18 cellular contexts compared by ENCODE assay signal in genomic region chr17:29866746-29867404, GRCh38.
"Had no signal": no experiment of that assay in that cellular context is flagged by ENCODE, and none has a peak within 500 bp of the region (broad histone marks: within the 10 kb centered on the region; RNA-seq: fewer than 3 reads in every experiment).

No MANE protein-coding gene starts in this region.

- FAIRE-seq: colon, endothelial cell of umbilical vein had no signal

- H3K36me3 ChIP-seq: adrenal gland, esophagus squamous epithelium had no signal

- H3K4me3 ChIP-seq: adrenal gland, esophagus squamous epithelium, lung had no signal

- H3K9me3 ChIP-seq: adrenal gland, esophagus squamous epithelium had no signal

- H3K27ac ChIP-seq: adrenal gland, esophagus squamous epithelium had no signal

- H3K27me3 ChIP-seq: adrenal gland, esophagus squamous epithelium had no signal

- ATAC-seq: activated CD8-positive, alpha-beta memory T cell treated with anti-CD3 and anti-CD28 coated beads, Interleukin-2, amount 10 ng/mL, durations not matched to agents 7 days and 5 days; stimulated activated effector memory CD8-positive, alpha-beta T cell treated with anti-CD3 and anti-CD28 coated beads, Interleukin-12 subunit alpha, Interleukin-12 subunit beta, amount 100 ng/mL, for 72 hours had no signal

- DNase-seq: activated CD4-positive, alpha-beta T cell treated with anti-CD3 and anti-CD28 coated beads for 1 hour; activated CD4-positive, alpha-beta T cell treated with anti-CD3 and anti-CD28 coated beads, Interleukin-2, amount 50 U/mL, for 48 hours; activated CD8-positive, alpha-beta memory T cell treated with anti-CD3 and anti-CD28 coated beads, Interleukin-2, amount 10 ng/mL, durations not matched to agents 7 days and 5 days; activated effector memory CD4-positive, alpha-beta T cell treated with Interleukin-2 at 50 U/mL for 16 hours; activated T-cell treated with anti-CD3 and anti-CD28 coated beads, Interleukin-2, amount 50 U/mL, for 24 hours; adrenal gland; caudate nucleus; effector CD4-positive, alpha-beta T cell; esophagus squamous epithelium; hypothalamus; immature natural killer cell; naive B cell; T-helper 1 cell; T1000 had no signal
